ENCODE assay signal across 22 cellular contexts in the genomic region with DNA sequence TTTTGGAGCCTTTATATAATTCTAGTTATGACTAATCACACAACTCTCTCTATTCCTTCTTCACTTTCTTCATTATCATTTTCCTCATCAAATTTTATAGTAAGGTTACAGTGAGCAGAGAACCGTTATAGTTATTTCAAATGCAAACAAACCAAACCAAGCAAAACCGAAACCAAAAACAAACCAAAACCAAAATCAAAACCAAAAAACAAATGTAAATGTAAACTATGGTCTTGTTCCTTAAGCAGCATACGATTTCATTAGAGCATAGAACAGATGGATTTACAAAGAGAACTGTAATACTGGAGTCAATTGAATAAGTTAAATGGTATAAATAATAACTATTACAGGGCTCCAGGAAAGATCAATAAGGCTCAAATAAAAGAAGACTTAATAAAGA.
DNase-seq lines count a peak whose midpoint lies in the region; ATAC-seq and TF ChIP-seq lines count a peak whose summit lies in the region.
"Had no signal": no experiment of that assay in that cellular context is flagged by ENCODE, and none has a peak within 500 bp of the region (broad histone marks: within the 10 kb centered on the region; RNA-seq: fewer than 3 reads in every experiment).

No MANE protein-coding gene starts in this region.

- peak overlapping the region; percentile 73 for H3K27ac Mint-ChIP-seq in activated T-cell treated with anti-CD3 and anti-CD28 coated beads, Interleukin-2, amount 50 U/mL, for 72 hours
- H3K27ac Mint-ChIP-seq: activated T-helper 1 cell treated with anti-CD3 and anti-CD28 coated beads, Interleukin-12 subunit alpha, Interleukin-12 subunit beta, Interleukin-2, Interleukin-4 antibody, amounts not matched to agents 30 ng/mL and 10 ng/mL and 1 ng/mL, durations not matched to agents 14 hours and 24 hours and 36 hours; CD14-positive monocyte; stimulated activated naive CD8-positive, alpha-beta T cell treated with anti-CD3 and anti-CD28 coated beads, Interleukin-15, amount 100 ng/mL, for 72 hours had no signal

- no peaks in the 10 kb centered on the region for H3K4me1 ChIP-seq in BE2C
- H3K4me1 ChIP-seq: A549, breast epithelium, gastroesophageal sphincter, upper lobe of right lung had no signal

- H3K4me1 Mint-ChIP-seq in activated T-cell treated with anti-CD3 and anti-CD28 coated beads, Interleukin-2, amount 50 U/mL, for 72 hours (ENCODE audit: low read depth) = no peaks in the 10 kb centered on the region
- H3K4me1 Mint-ChIP-seq: CD14-positive monocyte; stimulated activated naive CD8-positive, alpha-beta T cell treated with anti-CD3 and anti-CD28 coated beads, Interleukin-15, amount 100 ng/mL, for 72 hours had no signal

- no peaks in the 10 kb centered on the region for H3K27me3 ChIP-seq in BE2C
- H3K27me3 ChIP-seq: breast epithelium, gastroesophageal sphincter, neutrophil, upper lobe of right lung had no signal

- no peaks in the 10 kb centered on the region for H3K9me3 ChIP-seq in BE2C
- H3K9me3 ChIP-seq: A549, breast epithelium, gastroesophageal sphincter, neutrophil, upper lobe of right lung had no signal

- peaks cover 0 to under 1% of the 10 kb centered on the region in 2 donors for H3K9me3 Mint-ChIP-seq in activated T-cell treated with anti-CD3 and anti-CD28 coated beads, Interleukin-2, amount 50 U/mL, for 72 hours

- no peaks in the 10 kb centered on the region for H3K36me3 ChIP-seq in BE2C
- H3K36me3 ChIP-seq: breast epithelium, gastroesophageal sphincter, neutrophil, upper lobe of right lung had no signal

- no peak for TF ChIP-seq CTCF in BE2C (IDR thresholded peaks at IDR 0.05; ENCODE audit: low read depth, low read length)

- no peaks in the 10 kb centered on the region for H3K36me3 Mint-ChIP-seq in activated T-cell treated with anti-CD3 and anti-CD28 coated beads, Interleukin-2, amount 50 U/mL, for 72 hours (ENCODE audit: insufficient read depth in 2 of 2)
- H3K36me3 Mint-ChIP-seq: CD14-positive monocyte had no signal

- peak overlapping the region in 1 of 2 donors; percentile 57 for H3K4me3 Mint-ChIP-seq in activated T-cell treated with anti-CD3 and anti-CD28 coated beads, Interleukin-2, amount 50 U/mL, for 72 hours
- H3K4me3 Mint-ChIP-seq: activated T-helper 1 cell treated with anti-CD3 and anti-CD28 coated beads, Interleukin-12 subunit alpha, Interleukin-12 subunit beta, Interleukin-2, Interleukin-4 antibody, amounts not matched to agents 30 ng/mL and 10 ng/mL and 1 ng/mL, durations not matched to agents 14 hours and 24 hours and 36 hours; CD14-positive monocyte; stimulated activated naive CD8-positive, alpha-beta T cell treated with anti-CD3 and anti-CD28 coated beads, Interleukin-15, amount 100 ng/mL, for 72 hours had no signal

- no peak for DNase-seq in activated T-cell treated with anti-CD3 and anti-CD28 coated beads, Interleukin-2, amount 50 U/mL, for 72 hours
- no peak for DNase-seq in activated T-cell treated with anti-CD3 and anti-CD28 coated beads, Interleukin-2, amount 50 U/mL, for 1 hour
- DNase-seq in SHP77 (lab: John Stamatoyannopoulos, UW) (no peak), NCI-H748 treated with DMSO at 0.1 percent for 48 hours (lab: John Stamatoyannopoulos, UW) (no peak), BE2C (no peak)
- no peak for DNase-seq in stimulated activated CD4-positive, alpha-beta T cell treated with anti-CD3 and anti-CD28 coated beads, Interleukin-1b, Interleukin-23, amount 100 ng/mL, for 48 hours
- DNase-seq: activated CD4-positive, alpha-beta T cell treated with anti-CD3 and anti-CD28 coated beads, Interleukin-2, amount 50 U/mL, for 48 hours; DND-41; erythroblast; left colon; right cardiac atrium; RPMI8226; stimulated activated naive CD8-positive, alpha-beta T cell treated with anti-CD3 and anti-CD28 coated beads, Interleukin-15, amount 100 ng/mL, for 72 hours; upper lobe of right lung had no signal

- no peaks in the 10 kb centered on the region for H3K27me3 Mint-ChIP-seq in activated T-cell treated with anti-CD3 and anti-CD28 coated beads, Interleukin-2, amount 50 U/mL, for 72 hours (ENCODE audit: low read depth)
- H3K27me3 Mint-ChIP-seq: stimulated activated naive CD8-positive, alpha-beta T cell treated with anti-CD3 and anti-CD28 coated beads, Interleukin-15, amount 100 ng/mL, for 72 hours had no signal

- ATAC-seq in activated T-cell treated with anti-CD3 and anti-CD28 coated beads, Interleukin-2, amount 50 U/mL, for 72 hours (replicated peaks in 1 of 2) = no peak
- ATAC-seq in HG02588 (IDR thresholded peaks at IDR 0.05; ENCODE audit: unreplicated experiment) (peak; percentile 40), HG03565 (IDR thresholded peaks at IDR 0.05; ENCODE audit: unreplicated experiment) (peak; percentile 44)
- ATAC-seq: A549; gastroesophageal sphincter; left colon; right cardiac atrium; stimulated activated naive CD8-positive, alpha-beta T cell treated with anti-CD3 and anti-CD28 coated beads, Interleukin-15, amount 100 ng/mL, for 72 hours; upper lobe of right lung had no signal

- H3K4me3 ChIP-seq in BE2C (ENCODE audit: low read depth, low read length) = no peak overlapping the region
- H3K4me3 ChIP-seq: A549, breast epithelium, gastroesophageal sphincter, upper lobe of right lung had no signal

Comparison
In these comparisons a context has a peak if more than half of its experiments do, and no peak if none do; other contexts are left out.
1. ATAC-seq: peak in HG02588 (single experiment) and HG03565 (single experiment); none in activated T-cell treated with anti-CD3 and anti-CD28 coated beads, Interleukin-2, amount 50 U/mL, for 72 hours (0 of 2).